Comparison of ENCODE assay signal across 19 cellular contexts in the genomic region with DNA sequence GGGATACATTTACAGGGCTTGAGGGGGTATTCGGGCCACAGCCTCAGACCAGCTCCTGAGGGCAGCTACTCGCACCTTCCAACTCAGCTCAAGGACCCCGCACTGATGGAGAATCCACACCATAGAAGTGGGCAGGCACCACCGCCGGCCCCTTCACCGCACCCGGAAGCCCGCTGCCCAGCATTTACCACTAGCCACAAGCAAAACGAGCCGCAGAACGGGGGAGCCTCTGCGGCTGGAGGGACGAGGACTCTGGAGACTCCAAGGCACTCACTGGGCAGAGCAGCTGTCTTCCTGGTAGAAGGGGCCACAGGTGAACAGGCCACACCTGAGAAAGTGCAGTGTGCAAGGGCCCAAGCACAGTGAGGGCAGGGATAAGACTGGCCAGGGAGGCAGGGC. TPM values are rescaled to one million over a fixed set of nuclear protein-coding genes. Genes with fewer than 3 reads are reported as not detected.
DNase-seq lines count a peak whose midpoint lies in the region; ATAC-seq and TF ChIP-seq lines count a peak whose summit lies in the region.
"Had no signal": no experiment of that assay in that cellular context is flagged by ENCODE, and none has a peak within 500 bp of the region (broad histone marks: within the 10 kb centered on the region; RNA-seq: fewer than 3 reads in every experiment).

No MANE protein-coding gene starts in this region.

- no peak for DNase-seq in GM23338 (ENCODE audit: low spot score)
- no peak for DNase-seq in RWPE1 (ENCODE audit: low spot score)
- DNase-seq in fibroblast of lung (ENCODE audit: low read depth in 2 of 2), result no peak
- no peak for DNase-seq in stimulated activated naive CD4-positive, alpha-beta T cell (lab: John Stamatoyannopoulos, UW)
- DNase-seq in HFFc6, result no peak
- DNase-seq: C1 segment of cervical spinal cord; CD8-positive, alpha-beta memory T cell; DMS53; EL; NCI-H1417 treated with DMSO at 0.1 percent for 48 hours; NCI-H187 treated with DMSO at 0.1 percent for 48 hours; NCI-H226; NCI-H524; NCI-H82; OCI-M1; SHP77 treated with DMSO at 0.1 percent for 48 hours had no signal

- H3K36me3 Mint-ChIP-seq in GM23338 (ENCODE audit: low read depth) (peaks cover 36% of the 10 kb centered on the region), HFFc6 (ENCODE audit: low read depth) (peaks cover 44% of the 10 kb centered on the region)

- peaks cover 65% of the 10 kb centered on the region for H3K79me2 ChIP-seq in GM23338 (replicated peaks; ENCODE audit: insufficient read depth)
- H3K79me2 ChIP-seq in fibroblast of lung (ENCODE audit: control insufficient read depth, insufficient read depth, low read length), result peaks cover 76% of the 10 kb centered on the region

- H3K4me2 ChIP-seq in GM23338 (no peak overlapping the region), fibroblast of lung (ENCODE audit: extremely low read depth, insufficient read depth, low read length) (no peak overlapping the region)
- H3K4me2 ChIP-seq: SK-N-SH had no signal

- TF ChIP-seq CTCF in GM23338 (conservative IDR thresholded peaks at IDR 0.05; ENCODE audit: low read depth in 2 of 2) (no peak), RWPE1 (conservative IDR thresholded peaks at IDR 0.05; ENCODE audit: low read depth) (no peak), fibroblast of lung (conservative IDR thresholded peaks at IDR 0.05 in 1 of 2, IDR thresholded peaks at IDR 0.05 in 1 of 2; ENCODE audit: low read depth in 1 of 2, low read length in 2 of 2) (no peak), HFFc6 (IDR thresholded peaks at IDR 0.05) (no peak)

- H2AFZ ChIP-seq in GM23338 (no peak overlapping the region), fibroblast of lung (ENCODE audit: low read length) (no peak overlapping the region)

- H3K36me3 ChIP-seq in GM23338 (ENCODE audit: insufficient read depth) (peaks cover 7% of the 10 kb centered on the region; the same call in 1 of the 2 replicates), fibroblast of lung (ENCODE audit: control insufficient read depth, insufficient read depth, low read length) (peaks cover 19% of the 10 kb centered on the region)

- H3K9me3 ChIP-seq in fibroblast of lung (ENCODE audit: control insufficient read depth, insufficient read depth, low read depth, low read length), result no peaks in the 10 kb centered on the region
- H3K9me3 ChIP-seq: SK-N-SH had no signal

- POLR2A ChIA-PET in RWPE1 (lab: Yijun Ruan, JAX; ENCODE audit: low non-redundant PET), result no interaction called here

- H3K4me1 Mint-ChIP-seq in GM23338, result peaks cover 25% of the 10 kb centered on the region
- H3K4me1 Mint-ChIP-seq in HFFc6 (ENCODE audit: low read depth), result peaks cover 64% of the 10 kb centered on the region

- H3K27ac ChIP-seq in GM23338 (ENCODE audit: low read depth) (0 out of 2 replicates have a peak overlapping the region, but pooled peaks have one; percentile 26), RWPE1 (peak overlapping the region; percentile 69; the same call in 1 of the 2 replicates), fibroblast of lung (ENCODE audit: insufficient read depth, low read length) (peak overlapping the region; percentile 63)

- no peak for ATAC-seq in GM23338
- no peak for ATAC-seq in GM19463 (IDR thresholded peaks at IDR 0.05; ENCODE audit: unreplicated experiment)

- CTCF ChIA-PET in RWPE1 (lab: Yijun Ruan, JAX), result no interaction called here

- H4K20me1 ChIP-seq in GM23338 (replicated peaks; ENCODE audit: insufficient read depth) (peaks cover 32% of the 10 kb centered on the region), fibroblast of lung (ENCODE audit: control insufficient read depth, extremely low read depth, insufficient read depth, low read length) (no peaks in the 10 kb centered on the region)

- H3K4me1 ChIP-seq in GM23338 (ENCODE audit: insufficient read depth) (no peaks in the 10 kb centered on the region; the same call in 1 of the 2 replicates), fibroblast of lung (ENCODE audit: control insufficient read depth, extremely low read depth, insufficient read depth, low read length) (peaks cover 32% of the 10 kb centered on the region)

- 0 out of 2 replicates have a peak, but pooled peaks cover 6% of the 10 kb centered on the region for H3F3A ChIP-seq in GM23338 (replicated peaks; ENCODE audit: low read depth)

- H3K4me3 Mint-ChIP-seq in GM23338 (no peak overlapping the region; the same call in 2 of the 3 replicates), HFFc6 (no peak overlapping the region)
- H3K4me3 Mint-ChIP-seq: CD8-positive, alpha-beta memory T cell had no signal

- no peaks in the 10 kb centered on the region for H3K9me2 ChIP-seq in GM23338 (ENCODE audit: insufficient read depth)
- H3K9me2 ChIP-seq: SK-N-SH had no signal

- H3K27ac Mint-ChIP-seq in GM23338 (no peak overlapping the region), HFFc6 (no peak overlapping the region)

- H3K9ac ChIP-seq in fibroblast of lung (ENCODE audit: insufficient read depth, low read length), result no peak overlapping the region
- H3K9ac ChIP-seq: SK-N-SH had no signal

- H3K9me3 Mint-ChIP-seq in GM23338, result no peaks in the 10 kb centered on the region
- H3K9me3 Mint-ChIP-seq in HFFc6, result no peaks in the 10 kb centered on the region
- H3K9me3 Mint-ChIP-seq: CD8-positive, alpha-beta memory T cell had no signal

- H3K27me3 ChIP-seq in GM23338 (ENCODE audit: insufficient read depth) (no peaks in the 10 kb centered on the region), fibroblast of lung (ENCODE audit: control insufficient read depth, insufficient read depth, low read length) (no peaks in the 10 kb centered on the region)

- H3K27me3 Mint-ChIP-seq in GM23338 (ENCODE audit: insufficient read depth, low read depth, poor library complexity) (peaks cover 6% of the 10 kb centered on the region), HFFc6 (ENCODE audit: insufficient read depth) (peaks cover 10% of the 10 kb centered on the region)
- H3K27me3 Mint-ChIP-seq: CD8-positive, alpha-beta memory T cell had no signal

- H3K4me3 ChIP-seq in GM23338 (no peak overlapping the region), fibroblast of lung (replicated peaks in 1 of 4; ENCODE audit: control extremely low read depth in 1 of 4, insufficient read depth in 1 of 4, low read depth in 3 of 4, low read length in 4 of 4) (no peak overlapping the region)

TF ChIP-seq in GM23338, 12 proteins besides CTCF, POLR2A, EP300 and RAD21:
- no peak for TF ChIP-seq STAT1 (IDR thresholded peaks at IDR 0.05; ENCODE audit: unreplicated experiment)
- TF ChIP-seq ZNF331 (CRISPR knock-in tag; IDR thresholded peaks at IDR 0.05; ENCODE audit: low read depth), result no peak

RNA-seq across cellular contexts. Expression of a gene that starts 5.4 kb away (rescaled TPM):
- total RNA-seq in GM23338 (2014; rRNA removed; shearing (Covaris generic)), result 70.2 and 73.5 TPM in 2 replicates
- 47.1 and 49.5 TPM in 2 replicates for polyA plus RNA-seq in GM23338 (2016; fragmentation: Nextera tagmentation; extraction: Ambion mirVana)
- total RNA-seq in fibroblast of lung, result 39.5 and 47.2 TPM in 2 replicates
- polyA plus RNA-seq in fibroblast of lung, result 32.3 and 50.9 TPM in 2 replicates
- 39.9 and 65.8 TPM in 2 replicates for polyA plus RNA-seq in fibroblast of lung (2012)
- 13.4 and 17.9 TPM in 2 replicates for polyA minus RNA-seq in fibroblast of lung (ENCODE audit: low replicate concordance)
- 10 to 100 TPM; 56.2 to 67.9 (median 61.1) TPM for total RNA-seq in HFFc6 (2021; fragmentation: NEBNext Ultra II Directional; extraction: Animal tissue kit (Norgen Biotek cat#: 25700))

RNA-seq across cellular contexts. Expression of a gene that starts 12.0 kb away (rescaled TPM):
- 0.70 and 1.4 TPM in 2 replicates for total RNA-seq in GM23338 (2014; rRNA removed; shearing (Covaris generic))
- polyA plus RNA-seq in GM23338 (2016; fragmentation: Nextera tagmentation; extraction: Ambion mirVana) (1.7 and 1.8 TPM in 2 replicates), fibroblast of lung (0.44 TPM in 2 replicates)
- 1.0 and 2.5 TPM in 2 replicates for total RNA-seq in fibroblast of lung
- 1.1 and 1.3 TPM in 2 replicates for polyA plus RNA-seq in fibroblast of lung (2012)
- polyA minus RNA-seq in fibroblast of lung (ENCODE audit: low replicate concordance), result not detected in 2 replicates
- total RNA-seq in HFFc6 (2021; fragmentation: NEBNext Ultra II Directional; extraction: Animal tissue kit (Norgen Biotek cat#: 25700)), result 1 to 10 TPM; 1.4 to 3.0 (median 2.0) TPM

RNA-seq across cellular contexts. Expression of a gene that starts 21.8 kb away (rescaled TPM):
- total RNA-seq in GM23338 (2014; rRNA removed; shearing (Covaris generic)), result 3.0 and 4.1 TPM in 2 replicates
- polyA plus RNA-seq in GM23338 (2016; fragmentation: Nextera tagmentation; extraction: Ambion mirVana) (4.1 and 4.2 TPM in 2 replicates), fibroblast of lung (0.27 and 0.60 TPM in 2 replicates)
- 1.0 and 4.1 TPM in 2 replicates for total RNA-seq in fibroblast of lung
- 1.1 and 3.0 TPM in 2 replicates for polyA plus RNA-seq in fibroblast of lung (2012)
- 0.59 TPM in 1 of 2 replicates, not detected in the other for polyA minus RNA-seq in fibroblast of lung (ENCODE audit: low replicate concordance)
- total RNA-seq in HFFc6 (2021; fragmentation: NEBNext Ultra II Directional; extraction: Animal tissue kit (Norgen Biotek cat#: 25700)), result 1 to 10 TPM in 3 of 6 experiments, under 1 TPM in 3; 0.31 to 1.7 (median 1.1) TPM
- total RNA-seq: M059J had no signal
- polyA plus RNA-seq: CD8-positive, alpha-beta memory T cell had no signal

RNA-seq across cellular contexts. Expression of a gene that starts 36.2 kb away (rescaled TPM):
- 26.5 and 33.5 TPM in 2 replicates for total RNA-seq in GM23338 (2014; rRNA removed; shearing (Covaris generic))
- polyA plus RNA-seq in GM23338 (2016; fragmentation: Nextera tagmentation; extraction: Ambion mirVana) (5.5 and 9.3 TPM in 2 replicates), fibroblast of lung (15.7 and 17.9 TPM in 2 replicates)
- total RNA-seq in fibroblast of lung, result 19.3 and 19.5 TPM in 2 replicates
- 20.9 and 21.0 TPM in 2 replicates for polyA plus RNA-seq in fibroblast of lung (2012)
- 6.5 and 12.0 TPM in 2 replicates for polyA minus RNA-seq in fibroblast of lung (ENCODE audit: low replicate concordance)
- 10 to 100 TPM; 24.5 to 35.7 (median 25.8) TPM for total RNA-seq in HFFc6 (2021; fragmentation: NEBNext Ultra II Directional; extraction: Animal tissue kit (Norgen Biotek cat#: 25700))

RNA-seq across cellular contexts. Expression of a gene that starts 36.5 kb away (rescaled TPM):
- 51.6 and 62.6 TPM in 2 replicates for total RNA-seq in GM23338 (2014; rRNA removed; shearing (Covaris generic))
- 45.0 and 49.2 TPM in 2 replicates for polyA plus RNA-seq in GM23338 (2016; fragmentation: Nextera tagmentation; extraction: Ambion mirVana)
- 81.9 and 127 TPM in 2 replicates for total RNA-seq in fibroblast of lung
- polyA plus RNA-seq in fibroblast of lung, result 133 and 180 TPM in 2 replicates
- polyA plus RNA-seq in fibroblast of lung (2012), result 157 and 221 TPM in 2 replicates
- polyA minus RNA-seq in fibroblast of lung (ENCODE audit: low replicate concordance), result 90.8 and 94.6 TPM in 2 replicates
- 100 to 1,000 TPM; 182 to 231 (median 196) TPM for total RNA-seq in HFFc6 (2021; fragmentation: NEBNext Ultra II Directional; extraction: Animal tissue kit (Norgen Biotek cat#: 25700))
